18 cellular contexts compared by ENCODE assay signal in genomic region chr18:5315838-5316237, GRCh38. TPM values are rescaled to one million over a fixed set of nuclear protein-coding genes. Genes with fewer than 3 reads are reported as not detected.
DNase-seq lines count a peak whose midpoint lies in the region; ATAC-seq and TF ChIP-seq lines count a peak whose summit lies in the region.
"Had no signal": no experiment of that assay in that cellular context is flagged by ENCODE, and none has a peak within 500 bp of the region (broad histone marks: within the 10 kb centered on the region; RNA-seq: fewer than 3 reads in every experiment).

No MANE protein-coding gene starts in this region.

- no peak overlapping the region for H3K27ac ChIP-seq in breast epithelium
- H3K27ac ChIP-seq in mammary epithelial cell (ENCODE audit: insufficient read depth, low read depth, low read length): no peak overlapping the region
- H3K27ac ChIP-seq: 22Rv1; A549; BLaER1 treated with 17β-estradiol and CSF1 and Interleukin-3, amounts not matched to agents 10 nM and 100 nM; C4-2B had no signal

- intact Hi-C loops in breast epithelium (cut with DNase I; ENCODE audit: low total_unique reads) (no loop called here), mammary epithelial cell (cut with micrococcal nuclease) (no loop called here)

- H4K20me1 ChIP-seq in mammary epithelial cell (ENCODE audit: insufficient read depth, low read length): no peaks in the 10 kb centered on the region
- H4K20me1 ChIP-seq: BLaER1 treated with 17β-estradiol and CSF1 and Interleukin-3, amounts not matched to agents 10 nM and 100 nM had no signal

- peak; percentile 49 for ATAC-seq in GM18868 (IDR thresholded peaks at IDR 0.05; ENCODE audit: unreplicated experiment)
- peak; percentile 47 for ATAC-seq in GM19463 (IDR thresholded peaks at IDR 0.05; ENCODE audit: unreplicated experiment)
- ATAC-seq in HG02759 (IDR thresholded peaks at IDR 0.05; ENCODE audit: unreplicated experiment): peak; percentile 59
- ATAC-seq: A549; CD8-positive, alpha-beta T cell had no signal

- H3K4me3 ChIP-seq in breast epithelium (no peak overlapping the region), mammary epithelial cell (replicated peaks in 1 of 3; ENCODE audit: insufficient read depth in 1 of 3, low read depth in 2 of 3, low read length in 3 of 3) (no peak overlapping the region)
- H3K4me3 ChIP-seq: A549; BLaER1 treated with 17β-estradiol and CSF1 and Interleukin-3, amounts not matched to agents 10 nM and 100 nM had no signal

- CTCF ChIA-PET in mammary epithelial cell (lab: Charles Lee; ENCODE audit: low non-redundant PET): no interaction called here

- H3K9me3 ChIP-seq in breast epithelium (no peaks in the 10 kb centered on the region), mammary epithelial cell (replicated peaks; ENCODE audit: insufficient read depth, low read length) (no peaks in the 10 kb centered on the region)
- H3K9me3 ChIP-seq: A549; BLaER1 treated with 17β-estradiol and CSF1 and Interleukin-3, amounts not matched to agents 10 nM and 100 nM; Caco-2 had no signal

- H3K36me3 ChIP-seq in breast epithelium (no peaks in the 10 kb centered on the region), mammary epithelial cell (ENCODE audit: insufficient read depth, low read length) (no peaks in the 10 kb centered on the region)
- H3K36me3 ChIP-seq: BLaER1 treated with 17β-estradiol and CSF1 and Interleukin-3, amounts not matched to agents 10 nM and 100 nM had no signal

- in situ Hi-C loops in mammary epithelial cell (cut with MboI; ENCODE audit: low sequenced_read_pairs in 2 of 2): no loop called here

- BruUV-seq in mammary epithelial cell (replicated peaks; lab: Mats Ljungman, UMichigan): no TSS peak

- no peak overlapping the region for H2AFZ ChIP-seq in mammary epithelial cell (ENCODE audit: low read depth, low read length)

- H3K27me3 ChIP-seq in breast epithelium: no peaks in the 10 kb centered on the region
- no peaks in the 10 kb centered on the region for H3K27me3 ChIP-seq in mammary epithelial cell (ENCODE audit: insufficient read depth, low read length)
- H3K27me3 ChIP-seq: BLaER1 treated with 17β-estradiol and CSF1 and Interleukin-3, amounts not matched to agents 10 nM and 100 nM had no signal

- H3K4me1 ChIP-seq in breast epithelium (no peaks in the 10 kb centered on the region), mammary epithelial cell (ENCODE audit: insufficient read depth, low read length) (no peaks in the 10 kb centered on the region)
- H3K4me1 ChIP-seq: A549, Caco-2 had no signal

- dilution Hi-C loops in mammary epithelial cell (cut with HindIII; ENCODE audit: low sequenced_read_pairs): no loop called here

- H3K4me2 ChIP-seq in mammary epithelial cell (ENCODE audit: insufficient read depth, low read depth, low read length): no peak overlapping the region
- H3K4me2 ChIP-seq: A549; BLaER1 treated with 17β-estradiol and CSF1 and Interleukin-3, amounts not matched to agents 10 nM and 100 nM had no signal

- DNase-seq in breast epithelium (ENCODE audit: low spot score in 2 of 2) (no peak), mammary epithelial cell (no peak), hepatic stellate cell (ENCODE audit: low spot score) (no peak)
- no peak for DNase-seq in stimulated activated CD4-positive, alpha-beta T cell treated with anti-CD3 and anti-CD28 coated beads, Interleukin-12 subunit alpha, Interleukin-12 subunit beta, amount 100 ng/mL, for 4 hours
- DNase-seq: AML-193; Caco-2; Calu3; CD4-positive, alpha-beta T cell; CD8-positive, alpha-beta T cell; DMS79 treated with DMSO at 0.1 percent for 48 hours; GF-D8 had no signal

- WGBS in mammary epithelial cell (ENCODE audit: low coverage, missing lambda C conversion rate): 20% methylated on average over 1 of the region's 2 CpGs

- TF ChIP-seq CTCF in breast epithelium (IDR thresholded peaks at IDR 0.05) (no peak), mammary epithelial cell (conservative IDR thresholded peaks at IDR 0.05 in 1 of 2, IDR thresholded peaks at IDR 0.05 in 1 of 2; ENCODE audit: extremely low read depth in 1 of 2, insufficient read depth in 1 of 2, low read depth in 1 of 2, low read length in 2 of 2) (no peak)

- TF ChIP-seq POLR2A in breast epithelium (IDR thresholded peaks at IDR 0.05): peak; percentile 9

- H3K79me2 ChIP-seq in mammary epithelial cell (ENCODE audit: insufficient read depth, low read length): no peaks in the 10 kb centered on the region

- H3K9ac ChIP-seq in mammary epithelial cell (ENCODE audit: insufficient read depth, low read length): no peak overlapping the region
- H3K9ac ChIP-seq: BLaER1 treated with 17β-estradiol and CSF1 and Interleukin-3, amounts not matched to agents 10 nM and 100 nM had no signal

RNA-seq across cellular contexts. Expression of gene ZBTB14, which starts 20.3 kb away (rescaled TPM):
- total RNA-seq in breast epithelium (10 to 100 TPM in 2 of 3 donors, 1 to 10 TPM in 1; 9.2 to 15.2 (median 14.9) TPM), mammary epithelial cell (10 to 100 TPM in 1 of 2 donors, 1 to 10 TPM in 1; 7.1 to 12.2 TPM)
- 5.9 TPM for polyA plus RNA-seq in mammary epithelial cell
- 17.6 TPM for polyA minus RNA-seq in mammary epithelial cell
